1 cellular context compared by ENCODE assay signal in genomic region chr9:110923601-110924000, GRCh38.
TF ChIP-seq lines count a peak whose summit lies in the region.

No MANE protein-coding gene starts in this region.

TF ChIP-seq in HepG2, 621 proteins besides CTCF, POLR2A, EP300 and RAD21 (continued from another document):
- no peak for TF ChIP-seq ZMYM2 (CRISPR knock-in tag; IDR thresholded peaks at IDR 0.05)
- no peak for TF ChIP-seq ETV6 (CRISPR knock-in tag; conservative IDR thresholded peaks at IDR 0.05)
